12 cellular contexts compared by ENCODE assay signal in genomic region chr7:2717905-2718702, GRCh38. TPM values are rescaled to one million over a fixed set of nuclear protein-coding genes. Genes with fewer than 3 reads are reported as not detected.
DNase-seq lines count a peak whose midpoint lies in the region; ATAC-seq and TF ChIP-seq lines count a peak whose summit lies in the region.
"Had no signal": no experiment of that assay in that cellular context is flagged by ENCODE, and none has a peak within 500 bp of the region (broad histone marks: within the 10 kb centered on the region; RNA-seq: fewer than 3 reads in every experiment).

No MANE protein-coding gene starts in this region.

- ATAC-seq in activated naive CD8-positive, alpha-beta T cell treated with anti-CD3 and anti-CD28 coated beads, Interleukin-2, amount 10 ng/mL, durations not matched to agents 7 days and 5 days (ENCODE audit: low read depth), result no peak
- no peak for ATAC-seq in activated naive CD8-positive, alpha-beta T cell treated with anti-CD3 and anti-CD28 coated beads, Interleukin-2, amount 50 U/mL, for 24 hours
- ATAC-seq in left lobe of liver (no peak), GM18909 (IDR thresholded peaks at IDR 0.05; ENCODE audit: poor library complexity, unreplicated experiment) (no peak)

- H2AFZ ChIP-seq in OCI-LY7 (ENCODE audit: low read length) (no peak overlapping the region), hepatocyte (no peak overlapping the region)

- BruUV-seq in OCI-LY7 (replicated peaks; lab: Mats Ljungman, UMichigan), result no TSS peak

- no peak for DNase-seq in activated naive CD8-positive, alpha-beta T cell treated with anti-CD3 and anti-CD28 coated beads, Interleukin-2, amount 10 ng/mL, durations not matched to agents 7 days and 5 days
- DNase-seq in activated naive CD8-positive, alpha-beta T cell treated with anti-CD3 and anti-CD28 coated beads, Interleukin-2, amount 50 U/mL, for 24 hours, result no peak
- DNase-seq in OCI-LY7 (ENCODE audit: low spot score) (no peak), hepatocyte (ENCODE audit: low spot score) (no peak), left lobe of liver (ENCODE audit: low spot score) (no peak)
- DNase-seq in stimulated activated CD4-positive, alpha-beta T cell treated with anti-CD3 and anti-CD28 coated beads, Interleukin-4, amount 100 ng/mL, for 24 hours, result no peak
- DNase-seq: GOT3, NCI-H1105 had no signal

- no peak overlapping the region for H3K27ac Mint-ChIP-seq in activated naive CD8-positive, alpha-beta T cell treated with anti-CD3 and anti-CD28 coated beads, Interleukin-2, amount 10 ng/mL, durations not matched to agents 7 days and 5 days
- H3K27ac Mint-ChIP-seq in activated naive CD8-positive, alpha-beta T cell treated with anti-CD3 and anti-CD28 coated beads, Interleukin-2, amount 50 U/mL, for 24 hours, result no peak overlapping the region

- no peaks in the 10 kb centered on the region for H4K20me1 ChIP-seq in OCI-LY7 (ENCODE audit: insufficient read depth, low read length)
- no peaks in the 10 kb centered on the region for H4K20me1 ChIP-seq in hepatocyte (ENCODE audit: insufficient read depth, poor library complexity, severe bottlenecking)

- no peak for TF ChIP-seq CTCF in OCI-LY7 (conservative IDR thresholded peaks at IDR 0.05; ENCODE audit: low read length)
- no peak for TF ChIP-seq CTCF in hepatocyte (IDR thresholded peaks at IDR 0.05; ENCODE audit: poor library complexity)

- intact Hi-C loops in OCI-LY7 (cut with micrococcal nuclease; ENCODE audit: unreplicated experiment), result no loop called here

- 0 out of 2 replicates have a peak overlapping the region, but pooled peaks have one; percentile 0 for H3K4me2 ChIP-seq in OCI-LY7 (ENCODE audit: low read length)
- peak overlapping the region; percentile 32 for H3K4me2 ChIP-seq in hepatocyte

- no peaks in the 10 kb centered on the region for H3K9me3 ChIP-seq in OCI-LY7 (ENCODE audit: low read length)
- no peaks in the 10 kb centered on the region for H3K9me3 ChIP-seq in hepatocyte (ENCODE audit: low read depth)
- H3K9me3 ChIP-seq in stomach smooth muscle (ENCODE audit: control insufficient read depth in 2 of 2, low read length in 2 of 2), result no peaks in the 10 kb centered on the region
- H3K9me3 ChIP-seq: Peyer's patch had no signal

- H3K36me3 ChIP-seq in OCI-LY7 (ENCODE audit: insufficient read depth, low read length) (no peaks in the 10 kb centered on the region), hepatocyte (replicated peaks; ENCODE audit: insufficient read depth, low read depth) (no peaks in the 10 kb centered on the region), stomach smooth muscle (ENCODE audit: control insufficient read depth in 2 of 2, insufficient read depth in 2 of 2, low read length in 2 of 2) (peaks cover 4 to 11% of the 10 kb centered on the region in 2 donors)

- no peak overlapping the region for H3K4me3 ChIP-seq in OCI-LY7 (ENCODE audit: low read depth, low read length, poor library complexity, severe bottlenecking)
- no peak overlapping the region for H3K4me3 ChIP-seq in hepatocyte
- H3K4me3 ChIP-seq in stomach smooth muscle (ENCODE audit: low read length in 2 of 2), result peak overlapping the region in 1 of 2 donors; percentile 52

- no peaks in the 10 kb centered on the region for H3K27me3 ChIP-seq in hepatocyte
- H3K27me3 ChIP-seq in stomach smooth muscle (ENCODE audit: control insufficient read depth in 1 of 2, insufficient read depth in 2 of 2, low read length in 2 of 2), result no peaks in the 10 kb centered on the region
- H3K27me3 ChIP-seq: Peyer's patch had no signal

- H3K27me3 Mint-ChIP-seq in activated naive CD8-positive, alpha-beta T cell treated with anti-CD3 and anti-CD28 coated beads, Interleukin-2, amount 10 ng/mL, durations not matched to agents 7 days and 5 days, result peaks cover 40% of the 10 kb centered on the region
- H3K27me3 Mint-ChIP-seq in activated naive CD8-positive, alpha-beta T cell treated with anti-CD3 and anti-CD28 coated beads, Interleukin-2, amount 50 U/mL, for 24 hours, result peaks cover 25% of the 10 kb centered on the region

- H3K9me2 ChIP-seq in OCI-LY7 (ENCODE audit: insufficient read depth, low read length), result no peaks in the 10 kb centered on the region
- H3K9me2 ChIP-seq in hepatocyte (replicated peaks; ENCODE audit: insufficient read depth), result no peaks in the 10 kb centered on the region

- POLR2A ChIA-PET in activated naive CD8-positive, alpha-beta T cell treated with anti-CD3 and anti-CD28 coated beads, Interleukin-2, amount 10 ng/mL, durations not matched to agents 7 days and 5 days (lab: Charles Lee), result interaction anchor here (1.4 kb wide), 1 partner anchor 47 kb away, joined by 6 read pairs; no protein-coding TSS in a partner anchor
- POLR2A ChIA-PET in OCI-LY7 (lab: Charles Lee), result no interaction called here

- CTCF ChIA-PET in OCI-LY7 (lab: Charles Lee; ENCODE audit: unreplicated experiment), result interaction anchor here (2.2 kb wide), 1 partner anchor 8 kb away, joined by 12 read pairs; no protein-coding TSS in a partner anchor

- no peaks in the 10 kb centered on the region for H3K9me3 Mint-ChIP-seq in activated naive CD8-positive, alpha-beta T cell treated with anti-CD3 and anti-CD28 coated beads, Interleukin-2, amount 10 ng/mL, durations not matched to agents 7 days and 5 days
- no peaks in the 10 kb centered on the region for H3K9me3 Mint-ChIP-seq in activated naive CD8-positive, alpha-beta T cell treated with anti-CD3 and anti-CD28 coated beads, Interleukin-2, amount 50 U/mL, for 24 hours

- H3K27ac ChIP-seq in OCI-LY7 (ENCODE audit: low read depth, low read length, poor library complexity, severe bottlenecking), result no peak overlapping the region
- H3K27ac ChIP-seq in hepatocyte, result peak overlapping the region; percentile 90
- H3K27ac ChIP-seq in stomach smooth muscle (ENCODE audit: low read length), result peak overlapping the region; percentile 69

- H3K4me1 ChIP-seq in OCI-LY7 (ENCODE audit: insufficient read depth, low read length, poor library complexity, severe bottlenecking), result peaks cover 32% of the 10 kb centered on the region
- H3K4me1 ChIP-seq in hepatocyte (ENCODE audit: insufficient read depth), result peaks cover 23% of the 10 kb centered on the region
- peaks cover 25% of the 10 kb centered on the region for H3K4me1 ChIP-seq in stomach smooth muscle (ENCODE audit: control insufficient read depth, insufficient read depth, low read length)

- H3K4me3 Mint-ChIP-seq in activated naive CD8-positive, alpha-beta T cell treated with anti-CD3 and anti-CD28 coated beads, Interleukin-2, amount 10 ng/mL, durations not matched to agents 7 days and 5 days, result peak overlapping the region; percentile 58
- H3K4me3 Mint-ChIP-seq in activated naive CD8-positive, alpha-beta T cell treated with anti-CD3 and anti-CD28 coated beads, Interleukin-2, amount 50 U/mL, for 24 hours, result no peak overlapping the region

- peaks cover 1% of the 10 kb centered on the region for H3K36me3 Mint-ChIP-seq in activated naive CD8-positive, alpha-beta T cell treated with anti-CD3 and anti-CD28 coated beads, Interleukin-2, amount 10 ng/mL, durations not matched to agents 7 days and 5 days
- peaks cover 2% of the 10 kb centered on the region for H3K36me3 Mint-ChIP-seq in activated naive CD8-positive, alpha-beta T cell treated with anti-CD3 and anti-CD28 coated beads, Interleukin-2, amount 50 U/mL, for 24 hours (ENCODE audit: low read depth)

- peaks cover 44% of the 10 kb centered on the region for H3K4me1 Mint-ChIP-seq in activated naive CD8-positive, alpha-beta T cell treated with anti-CD3 and anti-CD28 coated beads, Interleukin-2, amount 10 ng/mL, durations not matched to agents 7 days and 5 days
- H3K4me1 Mint-ChIP-seq in activated naive CD8-positive, alpha-beta T cell treated with anti-CD3 and anti-CD28 coated beads, Interleukin-2, amount 50 U/mL, for 24 hours, result peaks cover 73% of the 10 kb centered on the region

- H3K79me2 ChIP-seq in OCI-LY7 (ENCODE audit: insufficient read depth, low read depth, low read length), result no peaks in the 10 kb centered on the region
- H3K79me2 ChIP-seq in hepatocyte, result no peaks in the 10 kb centered on the region

- WGBS in hepatocyte (ENCODE audit: low lambda C conversion rate, missing lambda C conversion rate), result 85% methylated on average over 43 of the region's 44 CpGs

- H3K9ac ChIP-seq in stomach smooth muscle (ENCODE audit: low read length in 2 of 2), result peak overlapping the region; percentile 42 to 43

RNA-seq across cellular contexts. Expression of gene AMZ1, which starts 30.1 kb away (rescaled TPM):
- under 1 TPM; 0.17 TPM for total RNA-seq in activated naive CD8-positive, alpha-beta T cell treated with anti-CD3 and anti-CD28 coated beads, Interleukin-2, amount 10 ng/mL, durations not matched to agents 7 days and 5 days
- total RNA-seq in OCI-LY7 (2014; rRNA removed; shearing (Covaris generic)), result 1.4 and 1.7 TPM in 2 replicates
- total RNA-seq in OCI-LY7 (2022) (2.7 and 2.9 TPM in 2 replicates), hepatocyte (not detected in 2 replicates), left lobe of liver (0.83 TPM)
- 1.4 TPM in 1 of 2 replicates, not detected in the other for polyA plus RNA-seq in hepatocyte
- total RNA-seq: NCI-H460 had no signal
